ENCODE assay signal across 14 cellular contexts in genomic region chr3:188687389-188687788, GRCh38.
DNase-seq lines count a peak whose midpoint lies in the region; ATAC-seq and TF ChIP-seq lines count a peak whose summit lies in the region.
"Had no signal": no experiment of that assay in that cellular context is flagged by ENCODE, and none has a peak within 500 bp of the region (broad histone marks: within the 10 kb centered on the region; RNA-seq: fewer than 3 reads in every experiment).

No MANE protein-coding gene starts in this region.

- POLR2A ChIA-PET in BJ (lab: Charles Lee), result no interaction called here

- intact Hi-C loops in aorta (cut with DNase I), result loop anchor here (10.0 kb wide), 3 partner anchors 257 to 953 kb away; partner anchors contain the start of gene BCL6 (in 1 of the 2)

- CTCF ChIA-PET in BJ (lab: Yijun Ruan, JAX), result interaction anchor here (1.3 to 3.6 kb wide), 3 partner anchors 10 to 947 kb away, joined by 4 to 18 read pairs (median 9); no protein-coding TSS in a partner anchor

- peaks cover 6% of the 10 kb centered on the region for H3K36me3 Mint-ChIP-seq in memory B cell

- H3K27me3 ChIP-seq in BJ (ENCODE audit: control insufficient read depth, insufficient read depth, low read length) (no peaks in the 10 kb centered on the region), aorta (ENCODE audit: control insufficient read depth in 1 of 2, insufficient read depth in 2 of 2, low read length in 1 of 2) (no peaks in the 10 kb centered on the region)
- no peaks in the 10 kb centered on the region for H3K27me3 ChIP-seq in effector memory CD4-positive, alpha-beta T cell (replicated peaks; ENCODE audit: control insufficient read depth, insufficient read depth, low read length, poor library complexity, severe bottlenecking)

- H3K4me1 Mint-ChIP-seq in memory B cell, result peaks cover 30% of the 10 kb centered on the region

- TF ChIP-seq CTCF in BJ (IDR thresholded peaks at IDR 0.05; ENCODE audit: insufficient read depth, low read depth, low read length), result peak; percentile 38
- TF ChIP-seq CTCF in astrocyte of the cerebellum (IDR thresholded peaks at IDR 0.05; ENCODE audit: low read depth, low read length, missing control alignments), result peak; percentile 43

- H3K4me1 ChIP-seq in effector memory CD4-positive, alpha-beta T cell (ENCODE audit: control insufficient read depth, insufficient read depth, low read length, poor library complexity, severe bottlenecking), result no peaks in the 10 kb centered on the region
- peaks cover 14 to 28% of the 10 kb centered on the region in 2 donors for H3K4me1 ChIP-seq in aorta (ENCODE audit: control insufficient read depth in 1 of 2, insufficient read depth in 2 of 2, low read length in 2 of 2)

- no peak for ATAC-seq in memory B cell (ENCODE audit: low read depth)
- no peak for ATAC-seq in GM19351 (IDR thresholded peaks at IDR 0.05; ENCODE audit: unreplicated experiment)
- no peak for ATAC-seq in GM21825 (IDR thresholded peaks at IDR 0.05; ENCODE audit: unreplicated experiment)
- no peak for ATAC-seq in aorta (ENCODE audit: low FRiP score)
- ATAC-seq: lower lobe of right lung had no signal

- DNase-seq in BJ (ENCODE audit: low read depth) (peak; percentile 34), M059J (ENCODE audit: low read depth) (peak; percentile 95), astrocyte of the cerebellum (ENCODE audit: low read depth) (no peak), memory B cell (ENCODE audit: low spot score in 2 of 2) (no peak), aorta (no peak)
- no peak for DNase-seq in effector memory CD4-positive, alpha-beta T cell
- DNase-seq: activated CD4-positive, alpha-beta T cell treated with anti-CD3 and anti-CD28 coated beads, Interleukin-2, amount 50 U/mL, for 4 hours; cortex of kidney; GF-D8; lower lobe of right lung; NCI-H774 had no signal

- H3K27ac ChIP-seq in effector memory CD4-positive, alpha-beta T cell (ENCODE audit: insufficient read depth, low read length, poor library complexity, severe bottlenecking), result no peak overlapping the region
- H3K27ac ChIP-seq in aorta (ENCODE audit: low read depth in 1 of 2, low read length in 2 of 2), result no peak overlapping the region
- H3K27ac ChIP-seq: HL-60, lower lobe of right lung had no signal

- H3K9me3 Mint-ChIP-seq in memory B cell, result no peaks in the 10 kb centered on the region

- no peaks in the 10 kb centered on the region; the same call in 1 of the 2 replicates for H3K36me3 ChIP-seq in BJ (ENCODE audit: control insufficient read depth, insufficient read depth, low read length)
- no peaks in the 10 kb centered on the region for H3K36me3 ChIP-seq in effector memory CD4-positive, alpha-beta T cell (ENCODE audit: control insufficient read depth, insufficient read depth, low read length)
- no peaks in the 10 kb centered on the region for H3K36me3 ChIP-seq in aorta (ENCODE audit: control insufficient read depth in 1 of 2, insufficient read depth in 2 of 2, low read length in 1 of 2)
- H3K36me3 ChIP-seq: lower lobe of right lung had no signal

- no peaks in the 10 kb centered on the region for H3K9me3 ChIP-seq in effector memory CD4-positive, alpha-beta T cell (ENCODE audit: control insufficient read depth, low read length)
- H3K9me3 ChIP-seq in aorta (ENCODE audit: control insufficient read depth, low read length), result no peaks in the 10 kb centered on the region
- H3K9me3 ChIP-seq: lower lobe of right lung had no signal

- peak overlapping the region; percentile 83 for H3K27ac Mint-ChIP-seq in memory B cell

- no peak overlapping the region for H3K4me3 Mint-ChIP-seq in memory B cell

- in situ Hi-C loops in astrocyte of the cerebellum (cut with HindIII; ENCODE audit: low sequenced_read_pairs), result no loop called here

- no peak overlapping the region for H3K4me3 ChIP-seq in BJ (ENCODE audit: low read depth, low read length)
- no peak overlapping the region for H3K4me3 ChIP-seq in astrocyte of the cerebellum (ENCODE audit: low read depth, low read length)
- no peak overlapping the region for H3K4me3 ChIP-seq in effector memory CD4-positive, alpha-beta T cell (ENCODE audit: insufficient read depth, low read depth, low read length, poor library complexity, severe bottlenecking)
- H3K4me3 ChIP-seq in aorta (ENCODE audit: low read length in 2 of 2), result no peak overlapping the region
- H3K4me3 ChIP-seq: lower lobe of right lung had no signal

- H3K27me3 Mint-ChIP-seq in memory B cell, result no peaks in the 10 kb centered on the region

- WGBS in aorta, 2 donors, result 77 to 82% methylated on average over 3 of the region's 3 CpGs

Comparison
In these comparisons a context has a peak if more than half of its experiments do, and no peak if none do; other contexts are left out.
1. DNase-seq: peak in BJ (single experiment) and M059J (single experiment); none in astrocyte of the cerebellum (single experiment), memory B cell (0 of 2), effector memory CD4-positive, alpha-beta T cell (0 of 3) and aorta (0 of 2).